In genomic region chr2:817616-818015, GRCh38 we compare ENCODE assay signal across 27 cellular contexts.
"Had no signal": no experiment of that assay in that cellular context is flagged by ENCODE, and none has a peak within 500 bp of the region (broad histone marks: within the 10 kb centered on the region; RNA-seq: fewer than 3 reads in every experiment).

No MANE protein-coding gene starts in this region.

- H3K4me1 ChIP-seq: lower lobe of right lung, right atrium auricular region, sigmoid colon, spleen, suprapubic skin, tibial artery, upper lobe of right lung, uterus had no signal

- H3K9me3 ChIP-seq: lower lobe of right lung, ovary, right atrium auricular region, sigmoid colon, spleen, suprapubic skin, thoracic aorta, tibial artery, upper lobe of right lung, uterus had no signal

- H3K27me3 ChIP-seq: ovary, right atrium auricular region, sigmoid colon, suprapubic skin, tibial artery, upper lobe of right lung, uterus had no signal

- ATAC-seq: left cardiac atrium; left lobe of liver; lower lobe of right lung; naive thymus-derived CD8-positive, alpha-beta T cell; stimulated activated effector memory CD8-positive, alpha-beta T cell treated with anti-CD3 and anti-CD28 coated beads, Interleukin-12 subunit alpha, Interleukin-12 subunit beta, amount 100 ng/mL, for 72 hours; upper lobe of right lung had no signal

- H3K4me3 Mint-ChIP-seq: naive thymus-derived CD8-positive, alpha-beta T cell; nephron; neural crest cell; stimulated activated effector memory CD8-positive, alpha-beta T cell treated with anti-CD3 and anti-CD28 coated beads, Interleukin-12 subunit alpha, Interleukin-12 subunit beta, amount 100 ng/mL, for 72 hours; stimulated activated naive CD8-positive, alpha-beta T cell treated with anti-CD3 and anti-CD28 coated beads, Interleukin-15, Interleukin-2, amounts not matched to agents 100 ng/mL and 50 ng/mL, for 24 hours had no signal

- FAIRE-seq: keratinocyte, small intestine had no signal

- H3K27me3 Mint-ChIP-seq: stimulated activated naive CD8-positive, alpha-beta T cell treated with anti-CD3 and anti-CD28 coated beads, Interleukin-15, Interleukin-2, amounts not matched to agents 100 ng/mL and 50 ng/mL, for 24 hours had no signal

- H3K27ac Mint-ChIP-seq: naive thymus-derived CD8-positive, alpha-beta T cell; nephron; progenitor cell of endocrine pancreas; stimulated activated effector memory CD8-positive, alpha-beta T cell treated with anti-CD3 and anti-CD28 coated beads, Interleukin-12 subunit alpha, Interleukin-12 subunit beta, amount 100 ng/mL, for 72 hours; stimulated activated naive CD8-positive, alpha-beta T cell treated with anti-CD3 and anti-CD28 coated beads, Interleukin-15, Interleukin-2, amounts not matched to agents 100 ng/mL and 50 ng/mL, for 24 hours had no signal

- H3K4me1 Mint-ChIP-seq: naive thymus-derived CD8-positive, alpha-beta T cell; nephron; neural crest cell; stimulated activated effector memory CD8-positive, alpha-beta T cell treated with anti-CD3 and anti-CD28 coated beads, Interleukin-12 subunit alpha, Interleukin-12 subunit beta, amount 100 ng/mL, for 72 hours had no signal

- H3K36me3 Mint-ChIP-seq: naive thymus-derived CD8-positive, alpha-beta T cell; stimulated activated effector memory CD8-positive, alpha-beta T cell treated with anti-CD3 and anti-CD28 coated beads, Interleukin-12 subunit alpha, Interleukin-12 subunit beta, amount 100 ng/mL, for 72 hours had no signal

- DNase-seq: hippocampal formation; kidney glomerular epithelial cell; left cardiac atrium; lower lobe of right lung; mammary epithelial cell; mesenchymal stem cell; naive thymus-derived CD8-positive, alpha-beta T cell; ovary; sigmoid colon; small intestine; spleen; stimulated activated CD4-positive, alpha-beta T cell treated with anti-CD3 and anti-CD28 coated beads, Interleukin-4, amount 100 ng/mL, for 24 hours; stimulated activated naive CD4-positive, alpha-beta T cell; tibial artery; trophoblast cell; upper lobe of right lung; uterus had no signal

- H3K9me3 Mint-ChIP-seq: naive thymus-derived CD8-positive, alpha-beta T cell; neural crest cell; stimulated activated effector memory CD8-positive, alpha-beta T cell treated with anti-CD3 and anti-CD28 coated beads, Interleukin-12 subunit alpha, Interleukin-12 subunit beta, amount 100 ng/mL, for 72 hours; stimulated activated naive CD8-positive, alpha-beta T cell treated with anti-CD3 and anti-CD28 coated beads, Interleukin-15, Interleukin-2, amounts not matched to agents 100 ng/mL and 50 ng/mL, for 24 hours had no signal

- H3K4me3 ChIP-seq: lower lobe of right lung, ovary, right atrium auricular region, sigmoid colon, spleen, suprapubic skin, thoracic aorta, tibial artery, upper lobe of right lung, uterus had no signal

- H3K36me3 ChIP-seq: lower lobe of right lung, ovary, right atrium auricular region, sigmoid colon, spleen, suprapubic skin, thoracic aorta, tibial artery, upper lobe of right lung, uterus had no signal

- H3K27ac ChIP-seq: lower lobe of right lung, ovary, right atrium auricular region, sigmoid colon, spleen, suprapubic skin, thoracic aorta, tibial artery, upper lobe of right lung, uterus had no signal
